ENCODE assay signal across 9 cellular contexts in genomic region chr2:85768713-85769112, GRCh38. TPM values are rescaled to one million over a fixed set of nuclear protein-coding genes. Genes with fewer than 3 reads are reported as not detected.
DNase-seq lines count a peak whose midpoint lies in the region; ATAC-seq and TF ChIP-seq lines count a peak whose summit lies in the region.
"Had no signal": no experiment of that assay in that cellular context is flagged by ENCODE, and none has a peak within 500 bp of the region (broad histone marks: within the 10 kb centered on the region; RNA-seq: fewer than 3 reads in every experiment).

No MANE protein-coding gene starts in this region.

- H3K36me3 ChIP-seq in left lung = peaks cover 0 to 41% of the 10 kb centered on the region in 2 donors

- H3K9me3 ChIP-seq in left lung = no peaks in the 10 kb centered on the region

- peaks cover 40 to 83% of the 10 kb centered on the region in 2 donors for H3K4me1 ChIP-seq in left lung

- ATAC-seq in left lung = peak; percentile 11
- no peak for ATAC-seq in HG03460 (IDR thresholded peaks at IDR 0.05; ENCODE audit: unreplicated experiment)
- ATAC-seq in GM18511 (IDR thresholded peaks at IDR 0.05; ENCODE audit: unreplicated experiment) = no peak
- no peak for ATAC-seq in GM21717 (IDR thresholded peaks at IDR 0.05; ENCODE audit: unreplicated experiment)
- ATAC-seq in HG02840 (IDR thresholded peaks at IDR 0.05; ENCODE audit: low FRiP score, unreplicated experiment) = no peak

- H3K4me3 ChIP-seq in astrocyte of the spinal cord (ENCODE audit: low read depth, low read length) = no peak overlapping the region
- H3K4me3 ChIP-seq in left lung = no peak overlapping the region

- no peak for TF ChIP-seq CTCF in astrocyte of the spinal cord (IDR thresholded peaks at IDR 0.05; ENCODE audit: low read depth, low read length)
- TF ChIP-seq CTCF in left lung (IDR thresholded peaks at IDR 0.05) = no peak

- DNase-seq in A172 (ENCODE audit: low spot score) (peak; percentile 57), NCI-H1105 treated with DMSO at 0.1 percent for 48 hours (lab: John Stamatoyannopoulos, UW) (peak; percentile 82), astrocyte of the spinal cord (ENCODE audit: low read depth, low spot score) (peak; percentile 56), left lung (no peak)
- DNase-seq: activated gamma-delta T cell treated with Interleukin-2 at 50 U/mL for 16 hours had no signal

- in situ Hi-C loops in astrocyte of the spinal cord (cut with HindIII; ENCODE audit: low sequenced_read_pairs) = no loop called here

- peaks cover 0 to 28% of the 10 kb centered on the region in 2 donors for H3K27me3 ChIP-seq in left lung

- H3K27ac ChIP-seq in left lung = no peak overlapping the region

- intact Hi-C loops in left lung (cut with DNase I) = no loop called here

RNA-seq across cellular contexts. Expression of gene ATOH8, which starts 14.9 kb away (rescaled TPM):
- total RNA-seq in A172 (2014; rRNA removed; shearing (Covaris generic)) = 1.7 and 3.2 TPM in 2 replicates
- total RNA-seq in left lung = 10 to 100 TPM; 24.7 to 27.1 TPM

Comparison
In these comparisons a context has a peak if more than half of its experiments do, and no peak if none do; other contexts are left out.
1. DNase-seq: peak in A172 (single experiment), NCI-H1105 treated with DMSO at 0.1 percent for 48 hours (single experiment) and astrocyte of the spinal cord (single experiment); none in left lung (0 of 2).